ENCODE assay signal across 9 cellular contexts in the genomic region with DNA sequence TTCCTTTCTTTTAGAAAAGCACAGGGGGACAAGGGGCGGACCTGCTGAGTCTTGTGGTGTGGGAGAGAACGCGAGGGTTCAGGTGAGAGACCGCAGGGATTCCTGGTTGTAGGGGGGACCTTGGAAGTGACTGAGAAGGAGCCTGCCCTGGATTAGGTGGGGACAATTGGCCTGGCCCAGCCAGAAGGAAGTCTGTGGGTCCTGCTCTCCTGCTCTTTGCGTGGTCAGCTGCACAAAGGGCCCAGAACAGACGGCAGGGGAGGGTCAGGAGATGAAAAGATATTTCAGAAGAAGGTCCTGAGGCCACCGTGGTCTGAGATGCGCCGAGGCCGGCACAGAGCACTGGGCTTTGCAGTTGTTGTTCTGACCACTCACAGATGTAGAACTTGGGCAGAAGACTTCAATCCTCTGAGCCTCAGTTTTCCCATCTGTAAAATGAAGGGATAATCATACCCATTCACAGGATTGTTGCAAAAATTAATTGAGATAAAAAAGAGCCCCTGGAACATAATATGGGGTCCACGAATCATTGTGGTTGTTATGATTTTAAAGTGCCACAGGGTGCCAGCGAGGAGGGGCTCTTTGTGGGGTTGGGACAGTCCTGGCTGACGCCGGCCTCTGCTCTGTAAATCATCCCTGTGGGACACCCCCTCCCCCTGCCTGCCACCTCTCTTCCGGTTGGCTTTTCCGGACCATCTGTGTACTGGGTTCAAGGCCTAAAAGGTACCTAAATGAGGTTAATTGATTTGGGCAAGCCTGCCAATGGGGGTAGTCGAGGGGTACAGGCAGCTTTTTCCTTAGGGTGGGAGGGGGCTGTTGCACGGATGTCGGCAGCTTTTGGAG. TPM values are rescaled to one million over a fixed set of nuclear protein-coding genes. Genes with fewer than 3 reads are reported as not detected.
DNase-seq lines count a peak whose midpoint lies in the region; ATAC-seq and TF ChIP-seq lines count a peak whose summit lies in the region.
"Had no signal": no experiment of that assay in that cellular context is flagged by ENCODE, and none has a peak within 500 bp of the region (broad histone marks: within the 10 kb centered on the region; RNA-seq: fewer than 3 reads in every experiment).

No MANE protein-coding gene starts in this region.

- peak overlapping the region; percentile 93 to 95 for H3K27ac Mint-ChIP-seq in natural killer cell treated with Interleukin-12 subunit alpha and Interleukin-12 subunit beta and Interleukin-15 and Interleukin-18, amount 100 ng/mL, for 72 hours

- peak overlapping the region; percentile 93 for H3K9ac ChIP-seq in BLaER1

- H3K27me3 ChIP-seq in BLaER1, result no peaks in the 10 kb centered on the region

- H3K36me3 ChIP-seq in BLaER1, result no peaks in the 10 kb centered on the region

- no peak for ATAC-seq in natural killer cell treated with Interleukin-12 subunit alpha and Interleukin-12 subunit beta and Interleukin-15 and Interleukin-18, amount 100 ng/mL, for 72 hours
- ATAC-seq in HG03342 (IDR thresholded peaks at IDR 0.05; ENCODE audit: unreplicated experiment), result no peak

- H3K4me3 ChIP-seq in BLaER1 (peak overlapping the region; percentile 83), LNCaP clone FGC (ENCODE audit: low read depth, low read length) (peak overlapping the region; percentile 78), choroid plexus epithelial cell (ENCODE audit: low read depth, low read length) (peak overlapping the region; percentile 78)

- no peaks in the 10 kb centered on the region for H3K27me3 Mint-ChIP-seq in natural killer cell treated with Interleukin-12 subunit alpha and Interleukin-12 subunit beta and Interleukin-15 and Interleukin-18, amount 100 ng/mL, for 72 hours

- no peaks in the 10 kb centered on the region for H3K9me3 ChIP-seq in BLaER1

- no peaks in the 10 kb centered on the region for H3K36me3 Mint-ChIP-seq in natural killer cell treated with Interleukin-12 subunit alpha and Interleukin-12 subunit beta and Interleukin-15 and Interleukin-18, amount 100 ng/mL, for 72 hours

- DNase-seq in LNCaP clone FGC (ENCODE audit: low read depth) (no peak), choroid plexus epithelial cell (ENCODE audit: low read depth) (no peak), hippocampal formation (lab: John Stamatoyannopoulos, UW) (no peak), kidney glomerular epithelial cell (lab: John Stamatoyannopoulos, UW) (no peak), HK-2 (ENCODE audit: unreplicated experiment) (no peak)
- no peak for DNase-seq in natural killer cell treated with Interleukin-12 subunit alpha and Interleukin-12 subunit beta and Interleukin-15 and Interleukin-18, amount 100 ng/mL, for 72 hours (ENCODE audit: low spot score)
- DNase-seq: anterior cingulate cortex had no signal

- H4K20me1 ChIP-seq in BLaER1, result peaks cover 55% of the 10 kb centered on the region

- H3K4me1 Mint-ChIP-seq in natural killer cell treated with Interleukin-12 subunit alpha and Interleukin-12 subunit beta and Interleukin-15 and Interleukin-18, amount 100 ng/mL, for 72 hours (ENCODE audit: low read depth in 2 of 2), result peaks cover 70 to 81% of the 10 kb centered on the region in 2 donors

- H3K4me3 Mint-ChIP-seq in natural killer cell treated with Interleukin-12 subunit alpha and Interleukin-12 subunit beta and Interleukin-15 and Interleukin-18, amount 100 ng/mL, for 72 hours, result peak overlapping the region; percentile 96

- H3K4me2 ChIP-seq in BLaER1, result peak overlapping the region; percentile 83

- peaks cover 91% of the 10 kb centered on the region for H3K4me1 ChIP-seq in BLaER1

- peak overlapping the region; percentile 92 for H3K27ac ChIP-seq in BLaER1

- no peaks in the 10 kb centered on the region for H3K9me3 Mint-ChIP-seq in natural killer cell treated with Interleukin-12 subunit alpha and Interleukin-12 subunit beta and Interleukin-15 and Interleukin-18, amount 100 ng/mL, for 72 hours

- TF ChIP-seq CTCF in LNCaP clone FGC (IDR thresholded peaks at IDR 0.05; ENCODE audit: control insufficient read depth, extremely low read depth, insufficient read depth) (no peak), choroid plexus epithelial cell (conservative IDR thresholded peaks at IDR 0.05; ENCODE audit: low read depth, low read length) (no peak)

RNA-seq across cellular contexts. Expression of a gene that starts 1.8 kb away (rescaled TPM):
- total RNA-seq in natural killer cell treated with Interleukin-12 subunit alpha and Interleukin-12 subunit beta and Interleukin-15 and Interleukin-18, amount 100 ng/mL, for 72 hours, result 100 to 1,000 TPM in 1 of 2 donors, 10 to 100 TPM in 1; 63.0 to 112 TPM
